Comparison of ENCODE assay signal across 17 cellular contexts in genomic region chr15:65354835-65355172, GRCh38. TPM values are rescaled to one million over a fixed set of nuclear protein-coding genes. Genes with fewer than 3 reads are reported as not detected.
A peak's percentile ranks its signal among the peaks of the same experiment; 100 is the strongest.
DNase-seq lines count a peak whose midpoint lies in the region; ATAC-seq, FAIRE-seq and TF ChIP-seq lines count a peak whose summit lies in the region.
"Had no signal": no experiment of that assay in that cellular context is flagged by ENCODE, and none has a peak within 500 bp of the region (broad histone marks: within the 10 kb centered on the region; RNA-seq: fewer than 3 reads in every experiment).

No MANE protein-coding gene starts in this region.

- peaks cover 9% of the 10 kb centered on the region; the same call in 1 of the 2 replicates for H3K4me1 ChIP-seq in ES-I3 (ENCODE audit: insufficient read depth, low read length)
- H3K4me1 ChIP-seq in astrocyte (ENCODE audit: insufficient read depth, low read length): peaks cover 8% of the 10 kb centered on the region
- peaks cover 21% of the 10 kb centered on the region for H3K4me1 ChIP-seq in HepG2 (ENCODE audit: insufficient read depth, low read length)

- in situ Hi-C loops in HepG2 (cut with HindIII; ENCODE audit: extremely low pct_ligation_motif_present, low pct_unique_long_range_greater_than_20kb): no loop called here

- H3K9me3 Mint-ChIP-seq in astrocyte (ENCODE audit: unreplicated experiment): peaks cover 5% of the 10 kb centered on the region
- peaks cover 11% of the 10 kb centered on the region for H3K9me3 Mint-ChIP-seq in activated naive CD8-positive, alpha-beta T cell treated with anti-CD3 and anti-CD28 coated beads for 36 hours
- H3K9me3 Mint-ChIP-seq: dendritic cell treated with granulocyte-macrophage colony-stimulating factor and Interleukin-4, amounts not matched to agents 40 ng/mL and 50 ng/mL, for 4 days had no signal

- TF ChIP-seq EP300 in HepG2 (IDR thresholded peaks at IDR 0.05; ENCODE audit: low read depth in 2 of 2, low read length in 2 of 2) (no peak), HepG2 (CRISPR knock-in tag; IDR thresholded peaks at IDR 0.05; ENCODE audit: borderline replicate concordance) (no peak)

- WGBS in HepG2 (ENCODE audit: low lambda C conversion rate): 47% methylated on average over 4 of the region's 10 CpGs

- TF ChIP-seq CTCF in astrocyte (IDR thresholded peaks at IDR 0.05; ENCODE audit: insufficient read depth, low read depth, low read length): no peak
- TF ChIP-seq CTCF in HepG2 (CRISPR knock-in tag; IDR thresholded peaks at IDR 0.05): no peak

- H3K4me2 ChIP-seq in astrocyte (ENCODE audit: low read length): no peak overlapping the region
- H3K4me2 ChIP-seq in HepG2 (ENCODE audit: low read depth, low read length): peak overlapping the region; percentile 86

- H3K36me3 ChIP-seq in ES-I3 (ENCODE audit: insufficient read depth, low read length) (no peaks in the 10 kb centered on the region; the same call in 1 of the 2 replicates), astrocyte (ENCODE audit: insufficient read depth, low read length) (no peaks in the 10 kb centered on the region), HepG2 (replicated peaks in 1 of 2; ENCODE audit: control insufficient read depth in 1 of 2, insufficient read depth in 2 of 2, low read length in 2 of 2) (peaks cover 0 to 6% of the 10 kb centered on the region in 2 experiments; a peak in 2 of 5 replicates)

- H3K4me1 Mint-ChIP-seq in astrocyte (ENCODE audit: low read depth, unreplicated experiment): peaks cover 5% of the 10 kb centered on the region
- peaks cover 2% of the 10 kb centered on the region for H3K4me1 Mint-ChIP-seq in activated naive CD8-positive, alpha-beta T cell treated with anti-CD3 and anti-CD28 coated beads for 36 hours

- H3K27me3 ChIP-seq in astrocyte (ENCODE audit: insufficient read depth, low read length) (peaks cover 21% of the 10 kb centered on the region), HepG2 (ENCODE audit: control insufficient read depth in 1 of 2, insufficient read depth in 2 of 2, low read length in 2 of 2) (no peaks in the 10 kb centered on the region)

- BruUV-seq in HepG2 (replicated peaks; lab: Mats Ljungman, UMichigan): no TSS peak

- no peak overlapping the region for H3K27ac Mint-ChIP-seq in astrocyte (ENCODE audit: unreplicated experiment)
- no peak overlapping the region for H3K27ac Mint-ChIP-seq in activated naive CD8-positive, alpha-beta T cell treated with anti-CD3 and anti-CD28 coated beads for 36 hours
- H3K27ac Mint-ChIP-seq: dendritic cell treated with granulocyte-macrophage colony-stimulating factor and Interleukin-4, amounts not matched to agents 40 ng/mL and 50 ng/mL, for 4 days had no signal

- intact Hi-C loops in HepG2 (cut with micrococcal nuclease; ENCODE audit: unreplicated experiment): loop anchor here (2.0 kb wide), 1 partner anchor 24 kb away; the partner anchor contains the start of gene IGDCC3

- FAIRE-seq in astrocyte (lab: Jason Lieb, UNC): no peak
- FAIRE-seq in HepG2 (lab: Jason Lieb, UNC): no peak
- FAIRE-seq: GM12892, HTR-8/SVneo had no signal

- peaks cover 5% of the 10 kb centered on the region for H4K20me1 ChIP-seq in astrocyte (ENCODE audit: insufficient read depth, low read length)
- 0 out of 2 replicates have a peak, but pooled peaks cover 5% of the 10 kb centered on the region for H4K20me1 ChIP-seq in HepG2 (ENCODE audit: insufficient read depth, low read length)

- H3K9me3 ChIP-seq in ES-I3 (ENCODE audit: control insufficient read depth, insufficient read depth, low read length) (peaks cover 11% of the 10 kb centered on the region), astrocyte (ENCODE audit: insufficient read depth, low read depth, low read length) (no peaks in the 10 kb centered on the region), HepG2 (ENCODE audit: low read length) (peaks cover 6% of the 10 kb centered on the region; the same call in 1 of the 2 replicates)

- H3K9ac ChIP-seq in ES-I3 (ENCODE audit: low read depth, low read length): peak overlapping the region; percentile 66; the same call in 1 of the 2 replicates
- H3K9ac ChIP-seq in astrocyte (ENCODE audit: low read length): no peak overlapping the region
- peak overlapping the region; percentile 67 for H3K9ac ChIP-seq in HepG2 (ENCODE audit: insufficient read depth, low read depth, low read length)

- H3K79me2 ChIP-seq in astrocyte (ENCODE audit: insufficient read depth, low read length) (no peaks in the 10 kb centered on the region), HepG2 (ENCODE audit: insufficient read depth, low read length) (peaks cover 38% of the 10 kb centered on the region)

- no peak for DNase-seq in astrocyte (ENCODE audit: low read depth)
- no peak for DNase-seq in HepG2 (ENCODE audit: low spot score)
- DNase-seq in retina: peak; percentile 54
- no peak for DNase-seq in occipital lobe (lab: John Stamatoyannopoulos, UW)
- no peak for DNase-seq in GDM1 (lab: John Stamatoyannopoulos, UW)
- DNase-seq in activated naive CD8-positive, alpha-beta T cell treated with anti-CD3 and anti-CD28 coated beads for 36 hours: no peak
- DNase-seq: NCI-H345; stimulated activated CD4-positive, alpha-beta T cell treated with anti-CD3 and anti-CD28 coated beads, Interleukin-2, amount 100 ng/mL, for 48 hours had no signal

- no peak for TF ChIP-seq POLR2A in HepG2 (IDR thresholded peaks at IDR 0.05; ENCODE audit: insufficient read depth in 1 of 2, low read depth in 2 of 2, low read length in 2 of 2)

- H3K27ac ChIP-seq in astrocyte (ENCODE audit: low read depth, low read length) (no peak overlapping the region), HepG2 (ENCODE audit: extremely low read length, insufficient read depth, low read length) (peak overlapping the region; percentile 62)

- ATAC-seq in HepG2: peak; percentile 71
- ATAC-seq in GM19452 (IDR thresholded peaks at IDR 0.05; ENCODE audit: unreplicated experiment): no peak

- H3K4me3 Mint-ChIP-seq in astrocyte (ENCODE audit: unreplicated experiment): peak overlapping the region; percentile 40
- no peak overlapping the region for H3K4me3 Mint-ChIP-seq in activated naive CD8-positive, alpha-beta T cell treated with anti-CD3 and anti-CD28 coated beads for 36 hours
- H3K4me3 Mint-ChIP-seq: dendritic cell treated with granulocyte-macrophage colony-stimulating factor and Interleukin-4, amounts not matched to agents 40 ng/mL and 50 ng/mL, for 4 days had no signal

- CTCF ChIA-PET in HepG2 (lab: Yijun Ruan, JAX; ENCODE audit: low intra/inter-chr PET ratio, low total read pairs): no interaction called here

- H3K27me3 Mint-ChIP-seq in astrocyte (ENCODE audit: low read depth, unreplicated experiment): peaks cover 24% of the 10 kb centered on the region
- H3K27me3 Mint-ChIP-seq in activated naive CD8-positive, alpha-beta T cell treated with anti-CD3 and anti-CD28 coated beads for 36 hours: peaks cover 55% of the 10 kb centered on the region

- no peak overlapping the region for H3K4me3 ChIP-seq in astrocyte (ENCODE audit: insufficient read depth, low read depth, low read length)
- H3K4me3 ChIP-seq in HepG2 (replicated peaks in 1 of 3; ENCODE audit: insufficient read depth in 1 of 3, low read depth in 2 of 3, low read length in 3 of 3): peak overlapping the region; percentile 50 to 75 (median 57)

- H3K36me3 Mint-ChIP-seq in astrocyte (ENCODE audit: low read depth, unreplicated experiment): peaks cover 8% of the 10 kb centered on the region
- H3K36me3 Mint-ChIP-seq in activated naive CD8-positive, alpha-beta T cell treated with anti-CD3 and anti-CD28 coated beads for 36 hours: no peaks in the 10 kb centered on the region

- POLR2A ChIA-PET in HepG2 (lab: Yijun Ruan, JAX): interaction anchor here (0.7 to 2.4 kb wide), 7 partner anchors 12 to 54 kb away, joined by 3 to 12 read pairs (median 4); partner anchors contain the start of genes IGDCC3 and RNU5B-1

- H2AFZ ChIP-seq in astrocyte (ENCODE audit: low read depth, low read length): no peak overlapping the region
- no peak overlapping the region for H2AFZ ChIP-seq in HepG2 (ENCODE audit: low read length)

- TF ChIP-seq RAD21 in HepG2 (CRISPR knock-in tag; IDR thresholded peaks at IDR 0.05): no peak

RNA-seq across cellular contexts. Expression of gene IGDCC3, which starts 23.0 kb away (rescaled TPM):
- total RNA-seq in astrocyte: 8.4 and 11.0 TPM in 2 replicates
- total RNA-seq in HepG2 (2016; rRNA removed; fragmentation: Illumina TruSeq; extraction: Trizol): 31.2 and 51.8 TPM in 2 replicates
- total RNA-seq in HepG2 (2016; cell fraction: cytosol; rRNA removed; fragmentation: Illumina TruSeq; extraction: Trizol; ENCODE audit: low read depth): 9.5 and 9.8 TPM in 2 replicates
- 29.4 and 52.8 TPM in 2 replicates for total RNA-seq in HepG2 (2016; cell fraction: insoluble cytoplasmic fraction; rRNA removed; fragmentation: Illumina TruSeq; extraction: Trizol)
- total RNA-seq in HepG2 (2016; cell fraction: membrane; rRNA removed; fragmentation: Illumina TruSeq; extraction: Trizol): 40.5 and 40.6 TPM in 2 replicates
- total RNA-seq in HepG2 (2016; cell fraction: nucleus; rRNA removed; fragmentation: Illumina TruSeq; extraction: Trizol): 59.8 and 72.1 TPM in 2 replicates
- 30.1 and 35.7 TPM in 2 replicates for polyA plus RNA-seq in HepG2 (2011; rRNA removed)
- polyA plus RNA-seq in HepG2 (2011; cell fraction: cytosol; rRNA removed): 21.8 and 38.4 TPM in 2 replicates
- 46.7 and 64.4 TPM in 2 replicates for polyA plus RNA-seq in HepG2 (2011; cell fraction: nucleus; rRNA removed)
- polyA plus RNA-seq in HepG2 (2012): 27.1 and 28.5 TPM in 2 replicates
- 14.9 and 15.4 TPM in 2 replicates for polyA plus RNA-seq in HepG2 (2016; cell fraction: cytosol; fragmentation: Illumina TruSeq; extraction: Trizol; ENCODE audit: low read depth)
- polyA plus RNA-seq in HepG2 (2016; cell fraction: insoluble cytoplasmic fraction; fragmentation: Illumina TruSeq; extraction: Trizol; ENCODE audit: low read depth): 40.4 and 49.0 TPM in 2 replicates
- polyA plus RNA-seq in HepG2 (2016; cell fraction: membrane; fragmentation: Illumina TruSeq; extraction: Trizol; ENCODE audit: low read depth): 39.5 and 45.0 TPM in 2 replicates
- polyA plus RNA-seq in HepG2 (2016; cell fraction: nucleus; fragmentation: Illumina TruSeq; extraction: Trizol; ENCODE audit: insufficient read depth, low read depth): 130 and 131 TPM in 2 replicates
- polyA minus RNA-seq in HepG2 (2011; rRNA and poly(A)+ RNA removed; ENCODE audit: low replicate concordance): 0.07 and 131 TPM in 2 replicates
- 57.3 and 61.0 TPM in 2 replicates for polyA minus RNA-seq in HepG2 (2011; cell fraction: cytosol; rRNA and poly(A)+ RNA removed)
- polyA minus RNA-seq in HepG2 (2011; cell fraction: nucleus; rRNA and poly(A)+ RNA removed): 23.1 and 27.6 TPM in 2 replicates
- 7.6 TPM for total RNA-seq in occipital lobe
- not detected for total RNA-seq in activated naive CD8-positive, alpha-beta T cell treated with anti-CD3 and anti-CD28 coated beads for 36 hours
- total RNA-seq: Daoy, fibroblast of lung, mesenteric fat pad had no signal

RNA-seq across cellular contexts. Expression of gene RNU5B-1, which starts 50.3 kb away (rescaled TPM):
- 11.7 TPM in 1 of 2 replicates, not detected in the other for total RNA-seq in astrocyte
- total RNA-seq in HepG2 (2016; rRNA removed; fragmentation: Illumina TruSeq; extraction: Trizol): 417 and 1,646 TPM in 2 replicates
- total RNA-seq in HepG2 (2016; cell fraction: cytosol; rRNA removed; fragmentation: Illumina TruSeq; extraction: Trizol; ENCODE audit: low read depth): 2,099 and 2,605 TPM in 2 replicates
- 240 and 1,608 TPM in 2 replicates for total RNA-seq in HepG2 (2016; cell fraction: insoluble cytoplasmic fraction; rRNA removed; fragmentation: Illumina TruSeq; extraction: Trizol)
- 403 and 510 TPM in 2 replicates for total RNA-seq in HepG2 (2016; cell fraction: membrane; rRNA removed; fragmentation: Illumina TruSeq; extraction: Trizol)
- total RNA-seq in HepG2 (2016; cell fraction: nucleus; rRNA removed; fragmentation: Illumina TruSeq; extraction: Trizol): 7,864 and 11,549 TPM in 2 replicates
- polyA plus RNA-seq in HepG2 (2011; rRNA removed): not detected in 2 replicates
- not detected in 2 replicates for polyA plus RNA-seq in HepG2 (2011; cell fraction: cytosol; rRNA removed)
- polyA plus RNA-seq in HepG2 (2011; cell fraction: nucleus; rRNA removed): under 0.01 TPM in 2 replicates
- not detected in 2 replicates for polyA plus RNA-seq in HepG2 (2012)
- 44.4 TPM in 1 of 2 replicates, not detected in the other for polyA plus RNA-seq in HepG2 (2016; cell fraction: cytosol; fragmentation: Illumina TruSeq; extraction: Trizol; ENCODE audit: low read depth)
- polyA plus RNA-seq in HepG2 (2016; cell fraction: insoluble cytoplasmic fraction; fragmentation: Illumina TruSeq; extraction: Trizol; ENCODE audit: low read depth): not detected in 2 replicates
- not detected in 2 replicates for polyA plus RNA-seq in HepG2 (2016; cell fraction: membrane; fragmentation: Illumina TruSeq; extraction: Trizol; ENCODE audit: low read depth)
- polyA plus RNA-seq in HepG2 (2016; cell fraction: nucleus; fragmentation: Illumina TruSeq; extraction: Trizol; ENCODE audit: insufficient read depth, low read depth): not detected in 2 replicates
- polyA minus RNA-seq in HepG2 (2011; rRNA and poly(A)+ RNA removed; ENCODE audit: low replicate concordance): under 0.01 TPM in 2 replicates
- polyA minus RNA-seq in HepG2 (2011; cell fraction: cytosol; rRNA and poly(A)+ RNA removed): 1,229 and 3,173 TPM in 2 replicates
- polyA minus RNA-seq in HepG2 (2011; cell fraction: nucleus; rRNA and poly(A)+ RNA removed): under 0.01 TPM in 2 replicates
- not detected for total RNA-seq in occipital lobe
- 10 to 100 TPM in 1 of 2 experiments, not detected in 1; 11.6 TPM for total RNA-seq in activated naive CD8-positive, alpha-beta T cell treated with anti-CD3 and anti-CD28 coated beads for 36 hours
- total RNA-seq: Daoy, fibroblast of lung had no signal
- polyA plus RNA-seq: fibroblast of lung, urinary bladder had no signal

RNA-seq across cellular contexts. Expression of gene RNU5A-1, which starts 59.0 kb away (rescaled TPM):
- total RNA-seq in astrocyte (not detected in 2 replicates), HepG2 (2016; rRNA removed; fragmentation: Illumina TruSeq; extraction: Trizol) (292 and 3,645 TPM in 2 replicates), occipital lobe (not detected)
- 5,468 and 5,947 TPM in 2 replicates for total RNA-seq in HepG2 (2016; cell fraction: cytosol; rRNA removed; fragmentation: Illumina TruSeq; extraction: Trizol; ENCODE audit: low read depth)
- 514 and 3,325 TPM in 2 replicates for total RNA-seq in HepG2 (2016; cell fraction: insoluble cytoplasmic fraction; rRNA removed; fragmentation: Illumina TruSeq; extraction: Trizol)
- total RNA-seq in HepG2 (2016; cell fraction: membrane; rRNA removed; fragmentation: Illumina TruSeq; extraction: Trizol): 1,210 and 1,231 TPM in 2 replicates
- total RNA-seq in HepG2 (2016; cell fraction: nucleus; rRNA removed; fragmentation: Illumina TruSeq; extraction: Trizol): 14,015 and 18,308 TPM in 2 replicates
- polyA plus RNA-seq in HepG2 (2011; rRNA removed): not detected in 2 replicates
- polyA plus RNA-seq in HepG2 (2011; cell fraction: cytosol; rRNA removed): not detected in 2 replicates
- not detected in 2 replicates for polyA plus RNA-seq in HepG2 (2011; cell fraction: nucleus; rRNA removed)
- not detected in 2 replicates for polyA plus RNA-seq in HepG2 (2012)
- polyA plus RNA-seq in HepG2 (2016; cell fraction: cytosol; fragmentation: Illumina TruSeq; extraction: Trizol; ENCODE audit: low read depth): 55.5 TPM in 1 of 2 replicates, not detected in the other
- not detected in 2 replicates for polyA plus RNA-seq in HepG2 (2016; cell fraction: insoluble cytoplasmic fraction; fragmentation: Illumina TruSeq; extraction: Trizol; ENCODE audit: low read depth)
- not detected in 2 replicates for polyA plus RNA-seq in HepG2 (2016; cell fraction: membrane; fragmentation: Illumina TruSeq; extraction: Trizol; ENCODE audit: low read depth)
- polyA plus RNA-seq in HepG2 (2016; cell fraction: nucleus; fragmentation: Illumina TruSeq; extraction: Trizol; ENCODE audit: insufficient read depth, low read depth): not detected in 2 replicates
- under 0.01 TPM in 2 replicates for polyA minus RNA-seq in HepG2 (2011; rRNA and poly(A)+ RNA removed; ENCODE audit: low replicate concordance)
- 527 and 1,161 TPM in 2 replicates for polyA minus RNA-seq in HepG2 (2011; cell fraction: cytosol; rRNA and poly(A)+ RNA removed)
- polyA minus RNA-seq in HepG2 (2011; cell fraction: nucleus; rRNA and poly(A)+ RNA removed): under 0.01 TPM in 2 replicates
- total RNA-seq in activated naive CD8-positive, alpha-beta T cell treated with anti-CD3 and anti-CD28 coated beads for 36 hours: not detected
- total RNA-seq: Daoy, fibroblast of lung, mesenteric fat pad, urinary bladder had no signal
- polyA plus RNA-seq: fibroblast of lung, urinary bladder had no signal

Comparison
In these comparisons a context has a peak if more than half of its experiments do, and no peak if none do; other contexts are left out.
1. RNA of gene RNU5B-1, which starts 50.3 kb away (total RNA-seq): 240 to 11,549 TPM in HepG2; 11.7 TPM in astrocyte, 11.6 TPM in activated naive CD8-positive, alpha-beta T cell treated with anti-CD3 and anti-CD28 coated beads for 36 hours and not detected in occipital lobe (single experiment); every median in the first group is over 10 times any median in the second.
2. RNA of gene RNU5A-1, which starts 59.0 kb away (total RNA-seq): 292 to 18,308 TPM in HepG2; not detected in astrocyte, not detected in occipital lobe (single experiment) and not detected in activated naive CD8-positive, alpha-beta T cell treated with anti-CD3 and anti-CD28 coated beads for 36 hours; every median in the first group is over 100 times any median in the second.